2 cellular contexts compared by ENCODE assay signal in the genomic region with DNA sequence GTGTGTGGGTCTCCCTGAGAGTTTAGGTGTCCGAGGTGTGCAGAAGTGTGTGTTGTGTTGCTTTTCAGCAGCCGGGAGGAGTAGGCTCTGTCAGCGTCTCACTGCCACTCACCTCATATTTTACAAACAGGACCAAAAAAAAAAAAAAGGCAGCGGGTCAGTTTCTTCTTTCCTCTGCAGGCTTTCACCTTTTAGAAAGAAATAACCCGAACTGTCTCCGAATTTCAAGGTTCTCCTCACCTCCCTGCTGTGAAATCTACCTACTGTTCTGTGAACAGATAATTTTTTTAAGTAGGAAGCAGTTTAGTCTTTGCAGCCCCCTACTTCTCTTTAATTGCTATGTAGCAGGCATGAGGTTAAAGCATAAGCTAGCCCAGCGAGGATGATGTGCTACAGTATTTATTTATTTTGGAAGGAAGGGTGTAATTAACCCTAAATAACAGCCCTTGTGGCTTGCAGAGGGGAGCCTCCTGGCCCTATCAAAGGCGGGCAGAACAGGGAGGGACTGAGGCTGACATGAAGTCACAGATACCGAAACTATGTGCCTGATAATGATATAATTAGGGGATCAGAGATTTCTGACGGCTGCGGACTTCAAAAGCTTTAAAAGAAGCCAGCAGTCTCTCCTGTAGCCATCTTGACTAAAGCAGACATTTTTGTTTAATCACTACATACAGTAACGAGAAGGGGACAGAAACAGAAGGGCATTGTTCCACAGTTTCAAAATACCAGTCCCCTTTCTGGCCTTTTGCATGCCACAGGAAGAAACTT.
TF ChIP-seq lines count a peak whose summit lies in the region.

No MANE protein-coding gene starts in this region.

TF ChIP-seq in endothelial cell of umbilical vein, 7 proteins besides CTCF, POLR2A, EP300 and RAD21:
- TF ChIP-seq, protein P1, sequence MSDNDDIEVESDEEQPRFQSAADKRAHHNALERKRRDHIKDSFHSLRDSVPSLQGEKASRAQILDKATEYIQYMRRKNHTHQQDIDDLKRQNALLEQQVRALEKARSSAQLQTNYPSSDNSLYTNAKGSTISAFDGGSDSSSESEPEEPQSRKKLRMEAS (IDR thresholded peaks at IDR 0.05; ENCODE audit: insufficient read depth, insufficient read length): no peak
- TF ChIP-seq MYC (IDR thresholded peaks at IDR 0.05; ENCODE audit: low read depth, low read length) (no peak), JUN (IDR thresholded peaks at IDR 0.05; ENCODE audit: borderline replicate concordance, insufficient read depth, insufficient read length, low read depth) (no peak), EZH2 (IDR thresholded peaks at IDR 0.05; ENCODE audit: borderline replicate concordance, low read depth, low read length, severe bottlenecking) (no peak), POLR2AphosphoS5 (IDR thresholded peaks at IDR 0.05; ENCODE audit: insufficient read depth, low read depth, low read length) (no peak), GATA2 (IDR thresholded peaks at IDR 0.05; ENCODE audit: insufficient read depth, insufficient read length, low read depth, low read length) (no peak), FOS (IDR thresholded peaks at IDR 0.05; ENCODE audit: borderline replicate concordance, insufficient read depth, low read length) (no peak)

TF ChIP-seq in neural cell, 6 proteins besides CTCF, POLR2A, EP300 and RAD21 (continued from another document):
- TF ChIP-seq, protein P2, sequence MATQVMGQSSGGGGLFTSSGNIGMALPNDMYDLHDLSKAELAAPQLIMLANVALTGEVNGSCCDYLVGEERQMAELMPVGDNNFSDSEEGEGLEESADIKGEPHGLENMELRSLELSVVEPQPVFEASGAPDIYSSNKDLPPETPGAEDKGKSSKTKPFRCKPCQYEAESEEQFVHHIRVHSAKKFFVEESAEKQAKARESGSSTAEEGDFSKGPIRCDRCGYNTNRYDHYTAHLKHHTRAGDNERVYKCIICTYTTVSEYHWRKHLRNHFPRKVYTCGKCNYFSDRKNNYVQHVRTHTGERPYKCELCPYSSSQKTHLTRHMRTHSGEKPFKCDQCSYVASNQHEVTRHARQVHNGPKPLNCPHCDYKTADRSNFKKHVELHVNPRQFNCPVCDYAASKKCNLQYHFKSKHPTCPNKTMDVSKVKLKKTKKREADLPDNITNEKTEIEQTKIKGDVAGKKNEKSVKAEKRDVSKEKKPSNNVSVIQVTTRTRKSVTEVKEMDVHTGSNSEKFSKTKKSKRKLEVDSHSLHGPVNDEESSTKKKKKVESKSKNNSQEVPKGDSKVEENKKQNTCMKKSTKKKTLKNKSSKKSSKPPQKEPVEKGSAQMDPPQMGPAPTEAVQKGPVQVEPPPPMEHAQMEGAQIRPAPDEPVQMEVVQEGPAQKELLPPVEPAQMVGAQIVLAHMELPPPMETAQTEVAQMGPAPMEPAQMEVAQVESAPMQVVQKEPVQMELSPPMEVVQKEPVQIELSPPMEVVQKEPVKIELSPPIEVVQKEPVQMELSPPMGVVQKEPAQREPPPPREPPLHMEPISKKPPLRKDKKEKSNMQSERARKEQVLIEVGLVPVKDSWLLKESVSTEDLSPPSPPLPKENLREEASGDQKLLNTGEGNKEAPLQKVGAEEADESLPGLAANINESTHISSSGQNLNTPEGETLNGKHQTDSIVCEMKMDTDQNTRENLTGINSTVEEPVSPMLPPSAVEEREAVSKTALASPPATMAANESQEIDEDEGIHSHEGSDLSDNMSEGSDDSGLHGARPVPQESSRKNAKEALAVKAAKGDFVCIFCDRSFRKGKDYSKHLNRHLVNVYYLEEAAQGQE (IDR thresholded peaks at IDR 0.05; ENCODE audit: borderline replicate concordance): no peak
- TF ChIP-seq MXI1 (conservative IDR thresholded peaks at IDR 0.05; ENCODE audit: poor library complexity, severe bottlenecking) (no peak), TAF1 (IDR thresholded peaks at IDR 0.05; ENCODE audit: low read depth) (no peak)
